21 cellular contexts compared by ENCODE assay signal in genomic region chr7:121761399-121761798, GRCh38.
"Had no signal": no experiment of that assay in that cellular context is flagged by ENCODE, and none has a peak within 500 bp of the region (broad histone marks: within the 10 kb centered on the region; RNA-seq: fewer than 3 reads in every experiment).

No MANE protein-coding gene starts in this region.

- H3K27me3 Mint-ChIP-seq: activated CD4-positive, alpha-beta memory T cell treated with anti-CD3 and anti-CD28 coated beads, Interleukin-2, amount 10 ng/mL, durations not matched to agents 7 days and 5 days; activated CD4-positive, alpha-beta T cell treated with anti-CD3 and anti-CD28 coated beads for 36 hours; activated naive CD8-positive, alpha-beta T cell treated with anti-CD3 and anti-CD28 coated beads, Interleukin-2, amount 10 ng/mL, durations not matched to agents 7 days and 5 days; naive thymus-derived CD4-positive, alpha-beta T cell; stimulated activated naive CD8-positive, alpha-beta T cell treated with anti-CD3 and anti-CD28 coated beads, Interleukin-15, Interleukin-2, amounts not matched to agents 100 ng/mL and 50 ng/mL, for 24 hours had no signal

- DNase-seq: activated CD4-positive, alpha-beta memory T cell treated with anti-CD3 and anti-CD28 coated beads, Interleukin-2, amount 10 ng/mL, durations not matched to agents 7 days and 5 days; activated CD4-positive, alpha-beta T cell treated with anti-CD3 and anti-CD28 coated beads for 36 hours; activated naive CD4-positive, alpha-beta T cell treated with Interleukin-2 at 50 U/mL for 16 hours; activated naive CD8-positive, alpha-beta T cell treated with anti-CD3 and anti-CD28 coated beads, Interleukin-2, amount 10 ng/mL, durations not matched to agents 7 days and 5 days; activated T-cell treated with anti-CD3 and anti-CD28 coated beads, Interleukin-2, amount 50 U/mL, for 1 hour; aorta; cerebellar nuclear complex; cortex of kidney; left cardiac atrium; mesendoderm; naive thymus-derived CD4-positive, alpha-beta T cell; psoas muscle; right cardiac atrium; stimulated activated CD4-positive, alpha-beta T cell treated with anti-CD3 and anti-CD28 coated beads, Interleukin-2, amount 100 ng/mL, for 48 hours; transverse colon had no signal

- H3K27me3 ChIP-seq: transverse colon, vagina had no signal

- H3K4me1 ChIP-seq: psoas muscle, transverse colon, vagina had no signal

- H3K4me3 ChIP-seq: psoas muscle, skin epidermis, transverse colon, vagina had no signal

- H3K36me3 Mint-ChIP-seq: activated naive CD8-positive, alpha-beta T cell treated with anti-CD3 and anti-CD28 coated beads, Interleukin-2, amount 10 ng/mL, durations not matched to agents 7 days and 5 days; naive thymus-derived CD4-positive, alpha-beta T cell had no signal

- H3K9me3 Mint-ChIP-seq: activated T-helper 2 cell treated with anti-CD3 and anti-CD28 coated beads, Interferon-gamma antibody, Interleukin-2, Interleukin-4, amounts not matched to agents 10 μg/mL and 5 μg/mL and 100 μg/mL, durations not matched to agents 14 hours and 24 hours and 36 hours; T-helper 2 cell treated with Interferon-gamma antibody and Interleukin-4, amounts not matched to agents 5 μg/mL and 100 μg/mL, for 36 hours had no signal

- H3K27ac ChIP-seq: psoas muscle, skin epidermis, transverse colon, vagina had no signal

- H3K9me3 ChIP-seq: psoas muscle, transverse colon, vagina had no signal

- H3K4me1 Mint-ChIP-seq: activated CD4-positive, alpha-beta memory T cell treated with anti-CD3 and anti-CD28 coated beads, Interleukin-2, amount 10 ng/mL, durations not matched to agents 7 days and 5 days; activated CD4-positive, alpha-beta T cell treated with anti-CD3 and anti-CD28 coated beads for 36 hours; activated naive CD8-positive, alpha-beta T cell treated with anti-CD3 and anti-CD28 coated beads, Interleukin-2, amount 10 ng/mL, durations not matched to agents 7 days and 5 days; naive thymus-derived CD4-positive, alpha-beta T cell had no signal

- H3K4me3 Mint-ChIP-seq: activated CD4-positive, alpha-beta memory T cell treated with anti-CD3 and anti-CD28 coated beads, Interleukin-2, amount 10 ng/mL, durations not matched to agents 7 days and 5 days; activated CD4-positive, alpha-beta T cell treated with anti-CD3 and anti-CD28 coated beads for 36 hours; activated naive CD8-positive, alpha-beta T cell treated with anti-CD3 and anti-CD28 coated beads, Interleukin-2, amount 10 ng/mL, durations not matched to agents 7 days and 5 days; naive thymus-derived CD4-positive, alpha-beta T cell; stimulated activated naive CD8-positive, alpha-beta T cell treated with anti-CD3 and anti-CD28 coated beads, Interleukin-15, Interleukin-2, amounts not matched to agents 100 ng/mL and 50 ng/mL, for 24 hours; T-helper 2 cell treated with Interferon-gamma antibody and Interleukin-4, amounts not matched to agents 5 μg/mL and 100 μg/mL, for 36 hours; WTC11 had no signal

- H3K27ac Mint-ChIP-seq: activated CD4-positive, alpha-beta memory T cell treated with anti-CD3 and anti-CD28 coated beads, Interleukin-2, amount 10 ng/mL, durations not matched to agents 7 days and 5 days; activated CD4-positive, alpha-beta T cell treated with anti-CD3 and anti-CD28 coated beads for 36 hours; activated naive CD8-positive, alpha-beta T cell treated with anti-CD3 and anti-CD28 coated beads, Interleukin-2, amount 10 ng/mL, durations not matched to agents 7 days and 5 days; activated T-helper 2 cell treated with anti-CD3 and anti-CD28 coated beads, Interferon-gamma antibody, Interleukin-2, Interleukin-4, amounts not matched to agents 10 μg/mL and 5 μg/mL and 100 μg/mL, durations not matched to agents 14 hours and 24 hours and 36 hours; naive thymus-derived CD4-positive, alpha-beta T cell; stimulated activated naive CD8-positive, alpha-beta T cell treated with anti-CD3 and anti-CD28 coated beads, Interleukin-15, Interleukin-2, amounts not matched to agents 100 ng/mL and 50 ng/mL, for 24 hours; T-helper 2 cell treated with Interferon-gamma antibody and Interleukin-4, amounts not matched to agents 5 μg/mL and 100 μg/mL, for 36 hours; WTC11 had no signal

- H3K36me3 ChIP-seq: transverse colon, vagina had no signal
